ENCODE assay signal across 19 cellular contexts in the genomic region with DNA sequence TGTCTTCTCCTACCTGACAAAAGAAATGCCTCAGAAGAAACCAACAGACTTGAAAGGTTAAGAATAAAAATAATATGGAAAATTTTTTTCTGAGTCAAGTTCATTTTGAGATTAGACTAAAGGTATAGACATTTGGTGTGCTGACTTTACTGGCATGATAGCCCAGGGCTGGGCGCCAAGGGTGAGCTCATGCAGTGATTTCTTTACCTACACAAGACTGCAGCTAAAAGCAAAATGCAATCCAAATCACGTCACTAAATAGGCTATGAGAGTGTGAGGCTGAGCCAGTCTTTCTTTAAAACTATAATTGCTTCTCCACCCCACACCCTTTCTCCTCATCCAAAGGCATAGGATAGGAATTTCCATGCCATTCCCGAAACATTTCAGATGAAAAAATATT.
A peak's percentile ranks its signal among the peaks of the same experiment; 100 is the strongest.
DNase-seq lines count a peak whose midpoint lies in the region; ATAC-seq and TF ChIP-seq lines count a peak whose summit lies in the region.
"Had no signal": no experiment of that assay in that cellular context is flagged by ENCODE, and none has a peak within 500 bp of the region (broad histone marks: within the 10 kb centered on the region; RNA-seq: fewer than 3 reads in every experiment).

No MANE protein-coding gene starts in this region.

- H3K36me3 Mint-ChIP-seq in neural progenitor cell (peaks cover 4% of the 10 kb centered on the region), osteocyte (ENCODE audit: unreplicated experiment) (no peaks in the 10 kb centered on the region)
- H3K36me3 Mint-ChIP-seq: CD8-positive, alpha-beta T cell had no signal

- H3K4me3 Mint-ChIP-seq in neural progenitor cell = no peak overlapping the region
- H3K4me3 Mint-ChIP-seq in osteocyte (ENCODE audit: unreplicated experiment) = no peak overlapping the region
- H3K4me3 Mint-ChIP-seq: activated naive CD8-positive, alpha-beta T cell treated with anti-CD3 and anti-CD28 coated beads, Interleukin-2, amount 10 ng/mL, durations not matched to agents 7 days and 5 days; activated T-helper 17 cell treated with anti-CD3 and anti-CD28 coated beads, Interleukin-2, amount 50 U/mL, for 72 hours; CD8-positive, alpha-beta T cell had no signal

- peaks cover 4% of the 10 kb centered on the region for H3K27me3 Mint-ChIP-seq in neural progenitor cell (ENCODE audit: insufficient read depth, low read depth)
- no peaks in the 10 kb centered on the region for H3K27me3 Mint-ChIP-seq in osteocyte (ENCODE audit: unreplicated experiment)
- H3K27me3 Mint-ChIP-seq: activated T-helper 17 cell treated with anti-CD3 and anti-CD28 coated beads, Interleukin-2, amount 50 U/mL, for 72 hours had no signal

- no peak overlapping the region for H3K4ac ChIP-seq in IMR-90 (ENCODE audit: low read depth, low read length)

- no peak for TF ChIP-seq RAD21 in IMR-90 (IDR thresholded peaks at IDR 0.05; ENCODE audit: low read length)

- no peak overlapping the region for H3K18ac ChIP-seq in IMR-90 (ENCODE audit: low read depth, low read length)

- peaks cover 9% of the 10 kb centered on the region for H3F3A ChIP-seq in neural progenitor cell (ENCODE audit: low read depth)

- H3K4me3 ChIP-seq in IMR-90 (ENCODE audit: insufficient read depth, low read depth, low read length) = no peak overlapping the region
- no peak overlapping the region for H3K4me3 ChIP-seq in neural progenitor cell
- H3K4me3 ChIP-seq: sigmoid colon had no signal

- no peaks in the 10 kb centered on the region for H3K79me2 ChIP-seq in neural progenitor cell (ENCODE audit: low read depth)

- no peak overlapping the region for H3K23ac ChIP-seq in IMR-90 (ENCODE audit: low read depth, low read length)

- TF ChIP-seq POLR2A in IMR-90 (IDR thresholded peaks at IDR 0.05; ENCODE audit: low read depth, low read length) = no peak

- H2BK120ac ChIP-seq in IMR-90 (ENCODE audit: low read depth, low read length) = no peak overlapping the region

- dilution Hi-C loops in IMR-90 (cut with HindIII; ENCODE audit: low sequenced_read_pairs, unreplicated experiment) = no loop called here

- CTCF ChIA-PET in IMR-90 (lab: Yijun Ruan, JAX) = no interaction called here

- no peak overlapping the region for H2BK20ac ChIP-seq in IMR-90 (ENCODE audit: low read depth, low read length)

- H4K8ac ChIP-seq in IMR-90 (ENCODE audit: low read depth in 2 of 2, low read length in 2 of 2) = no peak overlapping the region

- H3K36me3 ChIP-seq in IMR-90 (ENCODE audit: control insufficient read depth, insufficient read depth, low read length) (no peaks in the 10 kb centered on the region), neural progenitor cell (no peaks in the 10 kb centered on the region)
- H3K36me3 ChIP-seq: neutrophil, sigmoid colon had no signal

- WGBS in IMR-90 (ENCODE audit: extremely low coverage in 2 of 2, insufficient read length in 1 of 2), 2 experiments = no CpG with 5 or more reads among the region's 3 CpGs

- no peak overlapping the region for H4K5ac ChIP-seq in IMR-90 (ENCODE audit: low read depth, low read length)

- H3K4me1 ChIP-seq in IMR-90 (ENCODE audit: control insufficient read depth, insufficient read depth, low read length) (peaks cover 8% of the 10 kb centered on the region; the same call in 1 of the 2 replicates), neural progenitor cell (peaks cover 16% of the 10 kb centered on the region)
- H3K4me1 ChIP-seq: sigmoid colon had no signal

- H4K20me1 ChIP-seq in IMR-90 (ENCODE audit: insufficient read depth, low read length) (no peaks in the 10 kb centered on the region), neural progenitor cell (ENCODE audit: low read depth) (no peaks in the 10 kb centered on the region)

- peaks cover 3% of the 10 kb centered on the region; the same call in 1 of the 2 replicates for H3K9me1 ChIP-seq in IMR-90 (ENCODE audit: insufficient read depth, low read length)

- no peak overlapping the region for H2BK5ac ChIP-seq in IMR-90 (ENCODE audit: low read depth, low read length, poor library complexity, severe bottlenecking)

- no peak overlapping the region for H3K14ac ChIP-seq in IMR-90 (replicated peaks; ENCODE audit: low read depth, low read length)

- H3K4me2 ChIP-seq in IMR-90 (ENCODE audit: low read depth, low read length) (no peak overlapping the region), neural progenitor cell (peak overlapping the region; percentile 53)

- no peak overlapping the region for H3K56ac ChIP-seq in IMR-90 (ENCODE audit: extremely low read depth, insufficient read depth, low read length)

- no peaks in the 10 kb centered on the region for H3K79me1 ChIP-seq in IMR-90 (ENCODE audit: low read depth in 1 of 2, low read length in 2 of 2)

- H3K9me3 Mint-ChIP-seq in neural progenitor cell = no peaks in the 10 kb centered on the region
- H3K9me3 Mint-ChIP-seq in osteocyte (ENCODE audit: unreplicated experiment) = no peaks in the 10 kb centered on the region
- H3K9me3 Mint-ChIP-seq: activated T-helper 17 cell treated with anti-CD3 and anti-CD28 coated beads, Interleukin-2, amount 50 U/mL, for 72 hours; CD8-positive, alpha-beta T cell had no signal

- no peak overlapping the region for H2AFZ ChIP-seq in IMR-90 (replicated peaks; ENCODE audit: low read length, poor library complexity)
- no peak overlapping the region for H2AFZ ChIP-seq in neural progenitor cell (replicated peaks)

- intact Hi-C loops in IMR-90 (cut with micrococcal nuclease) = loop anchor here (10.0 kb wide), 1 partner anchor 438 kb away; no protein-coding TSS in a partner anchor

- no peak overlapping the region for H2AK5ac ChIP-seq in IMR-90 (ENCODE audit: low read depth, low read length)

- TF ChIP-seq CTCF in C4-2B (conservative IDR thresholded peaks at IDR 0.05) = no peak
- no peak for TF ChIP-seq CTCF in IMR-90 (conservative IDR thresholded peaks at IDR 0.05; ENCODE audit: low read depth, low read length)
- TF ChIP-seq CTCF in neural progenitor cell (IDR thresholded peaks at IDR 0.05) = no peak
- TF ChIP-seq CTCF in osteocyte (IDR thresholded peaks at IDR 0.05) = no peak

- H3K4me1 Mint-ChIP-seq in neural progenitor cell (peaks cover 21% of the 10 kb centered on the region), osteocyte (ENCODE audit: unreplicated experiment) (peaks cover 45% of the 10 kb centered on the region)
- H3K4me1 Mint-ChIP-seq: activated T-helper 17 cell treated with anti-CD3 and anti-CD28 coated beads, Interleukin-2, amount 50 U/mL, for 72 hours had no signal

- H3K9ac ChIP-seq in IMR-90 (ENCODE audit: low read depth, low read length) (no peak overlapping the region), neural progenitor cell (no peak overlapping the region)

- no peaks in the 10 kb centered on the region for H3K27me3 ChIP-seq in IMR-90 (ENCODE audit: control insufficient read depth, insufficient read depth, low read length)
- H3K27me3 ChIP-seq in neural progenitor cell = no peaks in the 10 kb centered on the region
- H3K27me3 ChIP-seq: neutrophil, sigmoid colon had no signal

- 0 out of 2 replicates have a peak, but pooled peaks have one; percentile 16 for ATAC-seq in IMR-90 (ENCODE audit: low read depth)
- ATAC-seq in HG02588 (IDR thresholded peaks at IDR 0.05; ENCODE audit: unreplicated experiment) = no peak
- ATAC-seq: activated T-helper 17 cell treated with anti-CD3 and anti-CD28 coated beads, Interleukin-2, amount 50 U/mL, for 72 hours; CD8-positive, alpha-beta T cell had no signal

- no peak overlapping the region for H2BK15ac ChIP-seq in IMR-90 (ENCODE audit: low read depth, low read length)

- no TSS peak for BruUV-seq in IMR-90 (replicated peaks; lab: Mats Ljungman, UMichigan)

- in situ Hi-C loops in IMR-90 (cut with MboI; ENCODE audit: low sequenced_read_pairs) = no loop called here

- no peak overlapping the region for H2AK9ac ChIP-seq in IMR-90 (replicated peaks; ENCODE audit: low read depth, low read length, poor library complexity)

- H3K9me3 ChIP-seq in IMR-90 (ENCODE audit: control insufficient read depth, insufficient read depth, low read length) (no peaks in the 10 kb centered on the region), neural progenitor cell (ENCODE audit: low read depth) (no peaks in the 10 kb centered on the region)
- H3K9me3 ChIP-seq: neutrophil, sigmoid colon had no signal

- H4K91ac ChIP-seq in IMR-90 (ENCODE audit: insufficient read depth, low read depth, low read length) = no peak overlapping the region

- H3K27ac ChIP-seq in C4-2B (peak overlapping the region; percentile 28; the same call in 1 of the 2 replicates), IMR-90 (ENCODE audit: insufficient read depth, low read length) (no peak overlapping the region), neural progenitor cell (no peak overlapping the region)
- H3K27ac ChIP-seq: neutrophil, sigmoid colon had no signal

- DNase-seq in IMR-90 (peak; percentile 40), cerebellar cortex (ENCODE audit: low spot score) (peak; percentile 6), neural progenitor cell (ENCODE audit: low spot score) (no peak), osteocyte (ENCODE audit: extremely low spot score, unreplicated experiment) (no peak), iPS-NIHi7 (ENCODE audit: extremely low spot score) (no peak), T-helper 9 cell (no peak)
- DNase-seq: activated naive CD8-positive, alpha-beta T cell treated with anti-CD3 and anti-CD28 coated beads, Interleukin-2, amount 10 ng/mL, durations not matched to agents 7 days and 5 days; CD8-positive, alpha-beta T cell; central memory CD4-positive, alpha-beta T cell; DND-41; effector memory CD4-positive, alpha-beta T cell; NCI-H1436 treated with DMSO at 0.1 percent for 48 hours; NCI-H510A; sigmoid colon; stimulated activated CD4-positive, alpha-beta T cell treated with anti-CD3 and anti-CD28 coated beads, Interleukin-2, amount 100 ng/mL, for 24 hours had no signal

- H3K27ac Mint-ChIP-seq in neural progenitor cell = no peak overlapping the region
- H3K27ac Mint-ChIP-seq in osteocyte (ENCODE audit: unreplicated experiment) = no peak overlapping the region
- H3K27ac Mint-ChIP-seq: activated naive CD8-positive, alpha-beta T cell treated with anti-CD3 and anti-CD28 coated beads, Interleukin-2, amount 10 ng/mL, durations not matched to agents 7 days and 5 days; activated T-helper 17 cell treated with anti-CD3 and anti-CD28 coated beads, Interleukin-2, amount 50 U/mL, for 72 hours; CD8-positive, alpha-beta T cell had no signal

- POLR2A ChIA-PET in IMR-90 (lab: Charles Lee; ENCODE audit: unreplicated experiment) = no interaction called here

TF ChIP-seq in IMR-90, 13 proteins besides CTCF, POLR2A, EP300 and RAD21 (continues in another document):
- TF ChIP-seq, protein P1, sequence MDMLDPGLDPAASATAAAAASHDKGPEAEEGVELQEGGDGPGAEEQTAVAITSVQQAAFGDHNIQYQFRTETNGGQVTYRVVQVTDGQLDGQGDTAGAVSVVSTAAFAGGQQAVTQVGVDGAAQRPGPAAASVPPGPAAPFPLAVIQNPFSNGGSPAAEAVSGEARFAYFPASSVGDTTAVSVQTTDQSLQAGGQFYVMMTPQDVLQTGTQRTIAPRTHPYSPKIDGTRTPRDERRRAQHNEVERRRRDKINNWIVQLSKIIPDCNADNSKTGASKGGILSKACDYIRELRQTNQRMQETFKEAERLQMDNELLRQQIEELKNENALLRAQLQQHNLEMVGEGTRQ (IDR thresholded peaks at IDR 0.05; ENCODE audit: low read depth, low read length) = no peak
- TF ChIP-seq MAZ (IDR thresholded peaks at IDR 0.05; ENCODE audit: borderline replicate concordance, low read depth, low read length) (no peak), SMC3 (IDR thresholded peaks at IDR 0.05; ENCODE audit: low read depth, low read length) (no peak), RCOR1 (IDR thresholded peaks at IDR 0.05; ENCODE audit: insufficient replicate concordance, low read length) (no peak)

Comparison
In these comparisons a context has a peak if more than half of its experiments do, and no peak if none do; other contexts are left out.
1. DNase-seq: peak in IMR-90 (single experiment) and cerebellar cortex (single experiment); none in neural progenitor cell (single experiment), osteocyte (single experiment), iPS-NIHi7 (single experiment) and T-helper 9 cell (single experiment).